Comparison of ENCODE assay signal across 14 cellular contexts in the genomic region with DNA sequence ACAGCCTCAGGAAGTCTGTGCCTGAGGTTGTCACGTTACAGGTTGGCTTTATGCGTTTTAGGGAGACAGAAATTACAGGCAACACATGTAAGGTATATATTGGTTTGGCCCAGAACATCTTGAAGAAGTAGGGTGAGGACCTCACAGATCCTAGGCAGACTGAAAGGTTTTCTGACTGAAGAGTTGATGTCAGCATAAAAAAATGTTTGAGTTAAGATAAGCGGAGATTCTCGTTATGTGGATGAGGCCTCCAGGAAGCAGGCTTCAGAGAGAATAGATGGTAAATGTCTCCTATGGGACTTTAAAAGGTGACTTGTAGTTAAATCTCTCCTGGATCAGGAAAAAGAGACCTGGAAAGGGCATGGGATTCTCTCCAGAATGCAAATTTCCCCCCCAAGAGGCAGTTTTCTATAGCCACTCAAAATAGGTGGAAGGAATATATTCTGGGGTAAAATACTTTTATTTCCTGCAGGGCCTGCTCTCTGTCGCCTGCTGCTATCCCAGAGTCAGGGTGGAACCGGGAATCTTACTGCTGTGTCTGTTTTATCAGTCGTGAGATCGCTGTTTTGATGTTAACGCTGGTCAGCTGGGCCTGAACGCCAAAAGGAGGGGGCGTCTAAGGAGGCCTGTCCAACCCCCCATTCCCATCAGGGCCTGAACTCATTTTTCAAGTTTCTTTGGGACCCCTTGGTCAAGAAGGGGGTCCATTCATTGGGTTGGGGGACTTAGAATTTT.
DNase-seq lines count a peak whose midpoint lies in the region; ATAC-seq and TF ChIP-seq lines count a peak whose summit lies in the region.
"Had no signal": no experiment of that assay in that cellular context is flagged by ENCODE, and none has a peak within 500 bp of the region (broad histone marks: within the 10 kb centered on the region; RNA-seq: fewer than 3 reads in every experiment).

No MANE protein-coding gene starts in this region.

- no peaks in the 10 kb centered on the region for H3K27me3 Mint-ChIP-seq in CD4-positive, alpha-beta T cell

- H3K27ac ChIP-seq in CD4-positive, alpha-beta T cell (ENCODE audit: low read depth, low read length): peak overlapping the region; percentile 37
- H3K27ac ChIP-seq in SK-N-MC: peak overlapping the region; percentile 88
- peak overlapping the region; percentile 88 for H3K27ac ChIP-seq in psoas muscle

- WGBS in psoas muscle, 3 donors: 80 to 89% (median 83%) methylated on average over 11 of the region's 11 CpGs

- peaks cover 9% of the 10 kb centered on the region for H3K36me3 Mint-ChIP-seq in CD4-positive, alpha-beta T cell (ENCODE audit: low read depth)

- H3K9me3 Mint-ChIP-seq in CD4-positive, alpha-beta T cell: no peaks in the 10 kb centered on the region
- H3K9me3 Mint-ChIP-seq: HFFc6 had no signal

- no peak for DNase-seq in CD4-positive, alpha-beta T cell
- no peak for DNase-seq in SK-N-MC (ENCODE audit: low read depth, low spot score)
- peak; percentile 29 for DNase-seq in fibroblast of pulmonary artery (ENCODE audit: low read depth)
- DNase-seq in psoas muscle: no peak
- no peak for DNase-seq in cerebellum (ENCODE audit: low spot score)
- no peak for DNase-seq in DMS53 treated with DMSO at 0.1 percent for 48 hours (lab: John Stamatoyannopoulos, UW; ENCODE audit: unreplicated experiment)
- DNase-seq: activated CD4-positive, CD25-positive, alpha-beta regulatory T cell; BE2C; EL; HFFc6; NCI-H187 treated with DMSO at 0.1 percent for 48 hours; NCI-H748 treated with DMSO at 0.1 percent for 48 hours had no signal

- ATAC-seq in CD4-positive, alpha-beta T cell (ENCODE audit: poor library complexity): no peak
- no peak for ATAC-seq in psoas muscle
- no peak for ATAC-seq in GM18867 (IDR thresholded peaks at IDR 0.05; ENCODE audit: unreplicated experiment)
- ATAC-seq: GM12878 had no signal

- TF ChIP-seq CTCF in CD4-positive, alpha-beta T cell (IDR thresholded peaks at IDR 0.05): no peak
- TF ChIP-seq CTCF in fibroblast of pulmonary artery (IDR thresholded peaks at IDR 0.05; ENCODE audit: low read length, missing control alignments) (no peak), psoas muscle (IDR thresholded peaks at IDR 0.05) (no peak)

- no peaks in the 10 kb centered on the region for H3K27me3 ChIP-seq in CD4-positive, alpha-beta T cell (ENCODE audit: control insufficient read depth, insufficient read depth, low read length)
- no peaks in the 10 kb centered on the region for H3K27me3 ChIP-seq in psoas muscle (ENCODE audit: insufficient read depth in 3 of 3, low read length in 2 of 3)
- H3K27me3 ChIP-seq: BE2C had no signal

- H3K4me3 Mint-ChIP-seq in CD4-positive, alpha-beta T cell: no peak overlapping the region
- H3K4me3 Mint-ChIP-seq: HFFc6 had no signal

- no peaks in the 10 kb centered on the region for H3K9me3 ChIP-seq in CD4-positive, alpha-beta T cell (ENCODE audit: control insufficient read depth, low read length)
- H3K9me3 ChIP-seq in SK-N-MC (ENCODE audit: low read depth, low read length) (no peaks in the 10 kb centered on the region), psoas muscle (no peaks in the 10 kb centered on the region)
- H3K9me3 ChIP-seq: BE2C had no signal

- no peak overlapping the region for H3K4me3 ChIP-seq in SK-N-MC
- H3K4me3 ChIP-seq in fibroblast of pulmonary artery (replicated peaks; ENCODE audit: low read depth, low read length): no peak overlapping the region
- no peak overlapping the region for H3K4me3 ChIP-seq in psoas muscle
- H3K4me3 ChIP-seq: GM12878 had no signal

- H3K4me1 Mint-ChIP-seq in CD4-positive, alpha-beta T cell (ENCODE audit: low read depth): peaks cover 84% of the 10 kb centered on the region

- H3K36me3 ChIP-seq in SK-N-MC (ENCODE audit: insufficient read depth, low read length): no peaks in the 10 kb centered on the region
- peaks cover 0 to 3% of the 10 kb centered on the region in 2 donors for H3K36me3 ChIP-seq in psoas muscle (ENCODE audit: insufficient read depth in 1 of 2, low read depth in 1 of 2)
- H3K36me3 ChIP-seq: BE2C had no signal

- POLR2A ChIA-PET in CD4-positive, alpha-beta T cell (lab: Charles Lee): interaction anchor here (0.7 to 1.4 kb wide), 4 partner anchors 43 to 171 kb away, joined by 3 to 6 read pairs (median 5); partner anchors contain the start of gene HDAC4

- peak overlapping the region; percentile 12 for H3K9ac ChIP-seq in SK-N-MC (ENCODE audit: insufficient read length)

- intact Hi-C loops in CD4-positive, alpha-beta T cell (cut with DNase I, micrococcal nuclease): loop anchor here in 1 of 2 experiments (2.0 kb wide), 1 partner anchor 35 kb away; no protein-coding TSS in a partner anchor
- intact Hi-C loops in psoas muscle (cut with DNase I): loop anchor here in 1 of 2 donors (5.0 kb wide), 1 partner anchor 78 kb away; no protein-coding TSS in a partner anchor

- H3K4me1 ChIP-seq in psoas muscle: peaks cover 85% of the 10 kb centered on the region

- CTCF ChIA-PET in CD4-positive, alpha-beta T cell (lab: Charles Lee): no interaction called here

- peak overlapping the region; percentile 87 for H3K27ac Mint-ChIP-seq in CD4-positive, alpha-beta T cell
- H3K27ac Mint-ChIP-seq: HFFc6 had no signal

Comparison
In these comparisons a context has a peak if more than half of its experiments do, and no peak if none do; other contexts are left out.
1. H3K27ac ChIP-seq: peak in every context shown above with its lines; median percentile 88 in SK-N-MC; 88 in psoas muscle; 37 in CD4-positive, alpha-beta T cell.